Comparison of ENCODE assay signal across 8 cellular contexts in genomic region chr3:89107461-89108035, GRCh38. TPM values are rescaled to one million over a fixed set of nuclear protein-coding genes. Genes with fewer than 3 reads are reported as not detected.
DNase-seq lines count a peak whose midpoint lies in the region; ATAC-seq and TF ChIP-seq lines count a peak whose summit lies in the region.

Gene EPHA3 (plus strand): TSS chr3:89107621. CDS start chr3:89107749, 128 bp downstream.

- intact Hi-C loops in heart left ventricle (cut with DNase I) = loop anchor here in 5 of 10 donors (10.0 kb wide), 3 partner anchors 143 to 903 kb away; no protein-coding TSS in a partner anchor
- intact Hi-C loops in ovary (cut with DNase I) = no loop called here

- no peak for TF ChIP-seq CTCF in Peyer's patch (IDR thresholded peaks at IDR 0.05)
- TF ChIP-seq CTCF in heart left ventricle (IDR thresholded peaks at IDR 0.05) = no peak
- no peak for TF ChIP-seq CTCF in ovary (IDR thresholded peaks at IDR 0.05)

- peak within 1 kb of the TSS; percentile 36 for H3K9ac ChIP-seq in adipocyte (ENCODE audit: low read length)

- H3K9me3 ChIP-seq in Peyer's patch (no peaks in the 10 kb centered on the region), adipocyte (ENCODE audit: control insufficient read depth, low read length) (no peaks in the 10 kb centered on the region), heart left ventricle (no peaks in the 10 kb centered on the region), ovary (no peaks in the 10 kb centered on the region)

- TF ChIP-seq POLR2A in Peyer's patch (IDR thresholded peaks at IDR 0.05) (no peak), heart left ventricle (IDR thresholded peaks at IDR 0.05) (peak in 1 of 2 donors; percentile 35), ovary (IDR thresholded peaks at IDR 0.05) (no peak)

- H3K36me3 ChIP-seq in Peyer's patch (no peaks in the 10 kb centered on the region), adipocyte (ENCODE audit: control insufficient read depth, insufficient read depth, low read length, severe bottlenecking) (no peaks in the 10 kb centered on the region), heart left ventricle (no peaks in the 10 kb centered on the region), ovary (no peaks in the 10 kb centered on the region)

- H3K4me3 ChIP-seq in Peyer's patch (peak within 1 kb of the TSS; percentile 22 to 43 (median 36)), adipocyte (ENCODE audit: low read length) (peak within 1 kb of the TSS; percentile 88), heart left ventricle (peak within 1 kb of the TSS; percentile 34 to 71 (median 58)), ovary (peak within 1 kb of the TSS; percentile 25)

- peak; percentile 97 for ATAC-seq in GM19351 (IDR thresholded peaks at IDR 0.05; ENCODE audit: unreplicated experiment)
- peak; percentile 97 for ATAC-seq in HG03354 (IDR thresholded peaks at IDR 0.05; ENCODE audit: poor library complexity, severe bottlenecking, unreplicated experiment)
- peak; percentile 73 to 97 (median 94) for ATAC-seq in heart left ventricle

- no peaks in the 10 kb centered on the region for H3K27me3 ChIP-seq in Peyer's patch
- peaks cover 32% of the 10 kb centered on the region for H3K27me3 ChIP-seq in adipocyte (replicated peaks; ENCODE audit: control insufficient read depth, insufficient read depth, low read length)
- H3K27me3 ChIP-seq in heart left ventricle = peaks cover 0 to 18% (median 0%) of the 10 kb centered on the region in 9 donors
- no peaks in the 10 kb centered on the region for H3K27me3 ChIP-seq in ovary

- H3K27ac ChIP-seq in Peyer's patch (peak within 1 kb of the TSS in 1 of 4 donors; percentile 7), heart left ventricle (peak within 1 kb of the TSS in 8 of 12 donors; percentile 12 to 60 (median 25)), ovary (no peak within 1 kb of the TSS)

- WGBS in heart left ventricle, 4 donors = 1 to 2% (median 1%) methylated on average over 26 to 29 of the region's 29 CpGs
- 0 to 1% (median 1%) methylated on average over 29 of the region's 29 CpGs for WGBS in ovary, 3 donors

- H3K4me1 ChIP-seq in Peyer's patch = peaks cover 0 to 13% (median 0%) of the 10 kb centered on the region in 4 donors
- peaks cover 20% of the 10 kb centered on the region for H3K4me1 ChIP-seq in adipocyte (ENCODE audit: control insufficient read depth, insufficient read depth, low read length)
- H3K4me1 ChIP-seq in heart left ventricle = peaks cover 0 to 14% (median 0%) of the 10 kb centered on the region in 12 donors
- no peaks in the 10 kb centered on the region for H3K4me1 ChIP-seq in ovary (ENCODE audit: insufficient read depth)

- peak in 10 of 14 donors; percentile 5 to 59 (median 44) for DNase-seq in C1 segment of cervical spinal cord (lab: John Stamatoyannopoulos, UW)
- peak; percentile 24 to 77 (median 55) for DNase-seq in Peyer's patch
- peak; percentile 72 for DNase-seq in adipocyte (ENCODE audit: low read depth)
- peak; percentile 72 to 84 (median 82) for DNase-seq in heart left ventricle
- DNase-seq in ovary = peak in 4 of 5 donors; percentile 38 to 55 (median 43)
- no peak for DNase-seq in NOMO-1 treated with DMSO at 0.1 percent for 48 hours (lab: John Stamatoyannopoulos, UW; ENCODE audit: unreplicated experiment)

- TF ChIP-seq EP300 in ovary (IDR thresholded peaks at IDR 0.05) = no peak

RNA-seq across cellular contexts. Expression of gene EPHA3, which starts in this region (rescaled TPM):
- 1 to 10 TPM in 1 of 4 donors, under 1 TPM in 3; 0.53 to 3.3 (median 0.88) TPM for total RNA-seq in Peyer's patch
- total RNA-seq in heart left ventricle = 1 to 10 TPM; 2.2 to 9.4 (median 4.4) TPM
- 1 to 10 TPM; 1.0 to 1.3 TPM for polyA plus RNA-seq in heart left ventricle
- 1 to 10 TPM; 1.0 to 6.9 (median 2.9) TPM for total RNA-seq in ovary
- polyA plus RNA-seq in ovary = 1 to 10 TPM; 2.3 to 4.2 TPM

Comparison
In these comparisons a context has a peak if more than half of its experiments do, and no peak if none do; other contexts are left out.
1. H3K27ac ChIP-seq: peak in heart left ventricle (8 of 12); none in ovary (0 of 2).
2. H3K4me3 ChIP-seq: peak in every context shown above with its lines; median percentile 88 in adipocyte; 58 in heart left ventricle; 36 in Peyer's patch; 25 in ovary.
3. Peak in every context shown above with its lines, with median percentiles within 50 percentile points of each other: ATAC-seq.